Comparison of ENCODE assay signal across 3 cellular contexts in genomic region chr16:89370601-89371000, GRCh38.
TF ChIP-seq lines count a peak whose summit lies in the region.

No MANE protein-coding gene starts in this region.

TF ChIP-seq in WTC11, 78 proteins besides CTCF, POLR2A, EP300 and RAD21 (continues in another document):
- TF ChIP-seq TCF7 (CRISPR knock-in tag; IDR thresholded peaks at IDR 0.05; ENCODE audit: low read depth) (no peak), IRF1 (CRISPR knock-in tag; IDR thresholded peaks at IDR 0.05) (no peak), TEAD4 (CRISPR knock-in tag; IDR thresholded peaks at IDR 0.05) (no peak), GTF2I (CRISPR knock-in tag; conservative IDR thresholded peaks at IDR 0.05) (no peak), IRF2 (CRISPR knock-in tag; IDR thresholded peaks at IDR 0.05; ENCODE audit: borderline replicate concordance, low read depth) (no peak), ZNF396 (CRISPR knock-in tag; IDR thresholded peaks at IDR 0.05; ENCODE audit: borderline replicate concordance) (no peak), ZBTB21 (CRISPR knock-in tag; IDR thresholded peaks at IDR 0.05; ENCODE audit: borderline replicate concordance) (no peak), ARID4B (CRISPR knock-in tag; IDR thresholded peaks at IDR 0.05; ENCODE audit: borderline replicate concordance) (no peak), ZNF219 (CRISPR knock-in tag; IDR thresholded peaks at IDR 0.05; ENCODE audit: borderline replicate concordance) (no peak), SOX15 (CRISPR knock-in tag; IDR thresholded peaks at IDR 0.05) (no peak)

TF ChIP-seq in HepG2, 621 proteins besides CTCF, POLR2A, EP300 and RAD21:
- no peak for TF ChIP-seq FOXK1 (CRISPR knock-in tag; IDR thresholded peaks at IDR 0.05; ENCODE audit: borderline replicate concordance, low read depth)
- TF ChIP-seq MAFK (conservative IDR thresholded peaks at IDR 0.05 in 1 of 2, IDR thresholded peaks at IDR 0.05 in 1 of 2; ENCODE audit: low read length in 2 of 2) = no peak
- TF ChIP-seq TRIM22 (IDR thresholded peaks at IDR 0.05) = no peak
- TF ChIP-seq ZSCAN30 (CRISPR knock-in tag; IDR thresholded peaks at IDR 0.05) = no peak
- no peak for TF ChIP-seq ZNF724P (CRISPR knock-in tag; IDR thresholded peaks at IDR 0.05; ENCODE audit: borderline replicate concordance)
- TF ChIP-seq ARID3A (IDR thresholded peaks at IDR 0.05; ENCODE audit: low read depth, low read length) = no peak
- TF ChIP-seq AGO2 (optimal IDR thresholded peaks at IDR 0.05; ENCODE audit: low read depth, low read length) = peak; percentile 69
- 0 out of 2 replicates have a peak, but pooled peaks have one; percentile 15 for TF ChIP-seq ZBTB38 (CRISPR knock-in tag; IDR thresholded peaks at IDR 0.05)
- no peak for TF ChIP-seq ADNP (CRISPR knock-in tag; IDR thresholded peaks at IDR 0.05)
- no peak for TF ChIP-seq ZKSCAN5 (CRISPR knock-in tag; IDR thresholded peaks at IDR 0.05)
- no peak for TF ChIP-seq ZNF205 (CRISPR knock-in tag; IDR thresholded peaks at IDR 0.05)

TF ChIP-seq in SK-N-SH, 30 proteins besides CTCF, POLR2A, EP300 and RAD21:
- TF ChIP-seq RXRA (IDR thresholded peaks at IDR 0.05; ENCODE audit: borderline replicate concordance, low read depth) (no peak), RCOR1 (IDR thresholded peaks at IDR 0.05; ENCODE audit: low read length) (no peak), IRF3 (IDR thresholded peaks at IDR 0.05; ENCODE audit: low read depth, low read length) (no peak), CHD2 (IDR thresholded peaks at IDR 0.05; ENCODE audit: low read length, partially characterized antibody) (no peak), EZH2phosphoT487 (IDR thresholded peaks at IDR 0.05; ENCODE audit: borderline replicate concordance, low read depth) (no peak), FOXJ3 (CRISPR knock-in tag; IDR thresholded peaks at IDR 0.05) (no peak), NRF1 (IDR thresholded peaks at IDR 0.05; ENCODE audit: low read depth, low read length) (no peak), GATA2 (CRISPR knock-in tag; IDR thresholded peaks at IDR 0.05) (no peak), MXI1 (IDR thresholded peaks at IDR 0.05; ENCODE audit: low read depth, low read length) (no peak), POLR2AphosphoS5 (IDR thresholded peaks at IDR 0.05; ENCODE audit: low read depth, low read length) (no peak), PBX3 (IDR thresholded peaks at IDR 0.05) (no peak), MAX (IDR thresholded peaks at IDR 0.05; ENCODE audit: low read depth) (no peak), GABPA (IDR thresholded peaks at IDR 0.05; ENCODE audit: low read depth) (no peak), USF2 (IDR thresholded peaks at IDR 0.05; ENCODE audit: borderline replicate concordance, low read depth, low read length) (no peak), MEF2A (IDR thresholded peaks at IDR 0.05; ENCODE audit: borderline replicate concordance, low read depth) (no peak)
